Comparison of ENCODE assay signal across 15 cellular contexts in genomic region chrX:72124540-72125201, GRCh38. TPM values are rescaled to one million over a fixed set of nuclear protein-coding genes. Genes with fewer than 3 reads are reported as not detected.
DNase-seq lines count a peak whose midpoint lies in the region; ATAC-seq and TF ChIP-seq lines count a peak whose summit lies in the region.
"Had no signal": no experiment of that assay in that cellular context is flagged by ENCODE, and none has a peak within 500 bp of the region (broad histone marks: within the 10 kb centered on the region; RNA-seq: fewer than 3 reads in every experiment).

No MANE protein-coding gene starts in this region.

- peak overlapping the region; percentile 21 for H2BK120ac ChIP-seq in mesenchymal stem cell (ENCODE audit: low read depth, low read length)

- ATAC-seq in HG02970 (IDR thresholded peaks at IDR 0.05; ENCODE audit: low FRiP score, unreplicated experiment): no peak
- ATAC-seq in HG02763 (IDR thresholded peaks at IDR 0.05; ENCODE audit: unreplicated experiment): no peak
- ATAC-seq: activated CD8-positive, alpha-beta T cell treated with anti-CD3 and anti-CD28 coated beads, Interleukin-2, amount 10 ng/mL, durations not matched to agents 7 days and 5 days; K562 had no signal

- H2BK15ac ChIP-seq in mesenchymal stem cell (ENCODE audit: low read depth, poor library complexity, severe bottlenecking): no peak overlapping the region

- no peak overlapping the region for H3K27ac ChIP-seq in CD8-positive, alpha-beta memory T cell (ENCODE audit: low read depth, low read length)
- H3K27ac ChIP-seq in mesenchymal stem cell (ENCODE audit: low read length, poor library complexity, severe bottlenecking) (no peak overlapping the region), spleen (peak overlapping the region in 6 of 8 donors; percentile 32 to 88 (median 78))

- intact Hi-C loops in spleen (cut with DNase I; ENCODE audit: low total_unique reads): loop anchor here (5.0 kb wide), 1 partner anchor 107 kb away; no protein-coding TSS in a partner anchor

- TF ChIP-seq CTCF in brain (conservative IDR thresholded peaks at IDR 0.05) (no peak), spleen (IDR thresholded peaks at IDR 0.05 in 8 of 11, conservative IDR thresholded peaks at IDR 0.05 in 3 of 11) (no peak)

- no peaks in the 10 kb centered on the region for H3K9me3 ChIP-seq in CD8-positive, alpha-beta memory T cell (ENCODE audit: low read length)
- H3K9me3 ChIP-seq in mesenchymal stem cell (ENCODE audit: control insufficient read depth, low read length) (no peaks in the 10 kb centered on the region), spleen (no peaks in the 10 kb centered on the region)

- no peak overlapping the region for H3K9ac ChIP-seq in mesenchymal stem cell (ENCODE audit: low read length)

- peak overlapping the region in 1 of 2 experiments; percentile 68 for H3K18ac ChIP-seq in mesenchymal stem cell (ENCODE audit: low read depth in 1 of 2, low read length in 2 of 2)

- no peaks in the 10 kb centered on the region for H3K9me3 Mint-ChIP-seq in CD8-positive, alpha-beta memory T cell
- H3K9me3 Mint-ChIP-seq in brain: peaks cover 0 to 24% (median 9%) of the 10 kb centered on the region in 5 experiments
- H3K9me3 Mint-ChIP-seq: activated naive CD4-positive, alpha-beta T cell treated with anti-CD3 and anti-CD28 coated beads, Interleukin-2, amount 10 ng/mL, durations not matched to agents 7 days and 5 days had no signal

- no peak overlapping the region for H2BK5ac ChIP-seq in mesenchymal stem cell (ENCODE audit: low read depth, low read length, poor library complexity, severe bottlenecking)

- peaks cover 66 to 70% (median 70%) of the 10 kb centered on the region in 3 donors for H3K4me1 Mint-ChIP-seq in CD8-positive, alpha-beta memory T cell
- H3K4me1 Mint-ChIP-seq in brain: peaks cover 86% of the 10 kb centered on the region

- no peak overlapping the region for H2AFZ ChIP-seq in mesenchymal stem cell (ENCODE audit: low read depth, low read length)

- peak overlapping the region in 7 of 8 donors; percentile 53 to 94 (median 80) for H3K27ac Mint-ChIP-seq in CD8-positive, alpha-beta memory T cell
- H3K27ac Mint-ChIP-seq in brain: peak overlapping the region in 4 of 5 experiments; percentile 36 to 96 (median 94)
- H3K27ac Mint-ChIP-seq: activated CD8-positive, alpha-beta T cell treated with anti-CD3 and anti-CD28 coated beads, Interleukin-2, amount 10 ng/mL, durations not matched to agents 7 days and 5 days; activated naive CD4-positive, alpha-beta T cell treated with anti-CD3 and anti-CD28 coated beads, Interleukin-2, amount 10 ng/mL, durations not matched to agents 7 days and 5 days had no signal

- no peaks in the 10 kb centered on the region for H3K36me3 Mint-ChIP-seq in CD8-positive, alpha-beta memory T cell
- H3K36me3 Mint-ChIP-seq in brain: peaks cover 17% of the 10 kb centered on the region
- H3K36me3 Mint-ChIP-seq: activated naive CD4-positive, alpha-beta T cell treated with anti-CD3 and anti-CD28 coated beads, Interleukin-2, amount 10 ng/mL, durations not matched to agents 7 days and 5 days; naive B cell had no signal

- 71% methylated on average over 8 of the region's 8 CpGs for WGBS in mesenchymal stem cell
- 56 to 66% (median 60%) methylated on average over 5 to 8 of the region's 8 CpGs for WGBS in spleen, 5 donors

- CTCF ChIA-PET in CD8-positive, alpha-beta memory T cell (lab: Charles Lee): interaction anchor here (2.1 to 9.9 kb wide), 3 partner anchors 30 to 125 kb away, joined by 6 to 135 read pairs (median 34); no protein-coding TSS in a partner anchor

- H3K4me1 ChIP-seq in CD8-positive, alpha-beta memory T cell (ENCODE audit: insufficient read depth, low read length): peaks cover 42% of the 10 kb centered on the region
- H3K4me1 ChIP-seq in mesenchymal stem cell (ENCODE audit: control insufficient read depth, insufficient read depth, low read depth, low read length): peaks cover 27% of the 10 kb centered on the region
- peaks cover 0 to 73% (median 46%) of the 10 kb centered on the region in 6 donors for H3K4me1 ChIP-seq in spleen

- peak overlapping the region; percentile 10 to 28 for H2BK12ac ChIP-seq in mesenchymal stem cell (ENCODE audit: low read length in 2 of 2)

- H3K27me3 Mint-ChIP-seq in CD8-positive, alpha-beta memory T cell: peaks cover 0 to 17% of the 10 kb centered on the region in 2 donors
- H3K27me3 Mint-ChIP-seq in brain: no peaks in the 10 kb centered on the region

- H3K23ac ChIP-seq in mesenchymal stem cell (ENCODE audit: low read length in 2 of 2): no peak overlapping the region

- H3K4ac ChIP-seq in mesenchymal stem cell (ENCODE audit: low read depth in 1 of 2, low read length in 2 of 2): no peak overlapping the region

- POLR2A ChIA-PET in CD8-positive, alpha-beta memory T cell (lab: Charles Lee): interaction anchor here (1.3 kb wide), 1 partner anchor 16 kb away, joined by 3 read pairs; no protein-coding TSS in a partner anchor

- H3K14ac ChIP-seq in mesenchymal stem cell (ENCODE audit: low read length in 2 of 2): no peak overlapping the region

- no peak overlapping the region for H3K4me3 ChIP-seq in CD8-positive, alpha-beta memory T cell (ENCODE audit: low read length)
- no peak overlapping the region for H3K4me3 ChIP-seq in mesenchymal stem cell (ENCODE audit: insufficient read depth in 1 of 2, low read depth in 1 of 2, low read length in 2 of 2)
- H3K4me3 ChIP-seq in spleen: no peak overlapping the region
- H3K4me3 ChIP-seq: K562 had no signal

- no peaks in the 10 kb centered on the region for H3K36me3 ChIP-seq in CD8-positive, alpha-beta memory T cell (ENCODE audit: insufficient read depth, low read length)
- H3K36me3 ChIP-seq in mesenchymal stem cell (ENCODE audit: control insufficient read depth in 1 of 2, insufficient read depth in 2 of 2, low read depth in 1 of 2, low read length in 2 of 2) (peaks cover 0 to 5% of the 10 kb centered on the region in 2 experiments), spleen (no peaks in the 10 kb centered on the region)

- H4K91ac ChIP-seq in mesenchymal stem cell (ENCODE audit: low read length): peak overlapping the region; percentile 53

- no peak overlapping the region for H4K8ac ChIP-seq in mesenchymal stem cell (ENCODE audit: low read length)

- H3K79me1 ChIP-seq in mesenchymal stem cell (replicated peaks; ENCODE audit: low read length, poor library complexity, severe bottlenecking): peaks cover 10% of the 10 kb centered on the region

- no peak for TF ChIP-seq POLR2A in spleen (IDR thresholded peaks at IDR 0.05)

- H3K4me3 Mint-ChIP-seq in CD8-positive, alpha-beta memory T cell: peak overlapping the region in 5 of 7 donors; percentile 0 to 58 (median 45)
- H3K4me3 Mint-ChIP-seq in brain: peak overlapping the region in 2 of 5 experiments; percentile 11 to 55
- H3K4me3 Mint-ChIP-seq: activated CD8-positive, alpha-beta T cell treated with anti-CD3 and anti-CD28 coated beads, Interleukin-2, amount 10 ng/mL, durations not matched to agents 7 days and 5 days; activated naive CD4-positive, alpha-beta T cell treated with anti-CD3 and anti-CD28 coated beads, Interleukin-2, amount 10 ng/mL, durations not matched to agents 7 days and 5 days; naive B cell had no signal

- no peak overlapping the region for H3K4me2 ChIP-seq in mesenchymal stem cell (ENCODE audit: low read length, poor library complexity, severe bottlenecking)

- peak overlapping the region; percentile 13 for H2AK5ac ChIP-seq in mesenchymal stem cell (ENCODE audit: low read length, severe bottlenecking)

- H3K27me3 ChIP-seq in CD8-positive, alpha-beta memory T cell (ENCODE audit: insufficient read depth, low read length, poor library complexity, severe bottlenecking): no peaks in the 10 kb centered on the region
- H3K27me3 ChIP-seq in mesenchymal stem cell (ENCODE audit: control insufficient read depth in 1 of 2, insufficient read depth in 1 of 2, low read length in 2 of 2) (peaks cover 0 to 48% of the 10 kb centered on the region in 2 experiments), spleen (replicated peaks in 1 of 7) (peaks cover 0 to 32% (median 0%) of the 10 kb centered on the region in 7 donors)

- no peak for DNase-seq in CD8-positive, alpha-beta memory T cell
- DNase-seq in mesenchymal stem cell (no peak), spleen (no peak), H4 (ENCODE audit: low spot score) (no peak)
- no peak for DNase-seq in stimulated activated CD4-positive, alpha-beta T cell treated with anti-CD3 and anti-CD28 coated beads, Interleukin-1b, Interleukin-23, amount 100 ng/mL, for 48 hours
- DNase-seq: activated CD8-positive, alpha-beta T cell treated with anti-CD3 and anti-CD28 coated beads, Interleukin-2, amount 10 ng/mL, durations not matched to agents 7 days and 5 days; activated naive CD4-positive, alpha-beta T cell treated with anti-CD3 and anti-CD28 coated beads, Interleukin-2, amount 10 ng/mL, durations not matched to agents 7 days and 5 days; DMS53; HCEC 1CT; naive B cell; stimulated activated naive CD4-positive, alpha-beta T cell had no signal

RNA-seq across cellular contexts. Expression of gene RTL5, which starts 7.0 kb away (rescaled TPM):
- total RNA-seq in CD8-positive, alpha-beta memory T cell: 1 to 10 TPM in 1 of 2 experiments, under 1 TPM in 1; 1.00 to 1.0 TPM
- polyA plus RNA-seq in CD8-positive, alpha-beta memory T cell: 0.55 TPM
- polyA plus RNA-seq in brain (ENCODE audit: insufficient read depth, low read depth, low replicate concordance) (38.0 TPM), spleen (under 1 TPM; 0.46 to 0.99 (median 0.61) TPM)
- polyA plus RNA-seq in mesenchymal stem cell (2013, experiment 1 of 2): 10.6 TPM
- 9.8 TPM for polyA plus RNA-seq in mesenchymal stem cell (2013, experiment 2 of 2)
- total RNA-seq in spleen: 1 to 10 TPM; 2.7 to 5.9 (median 4.2) TPM
- 0.48 and 0.90 TPM in 2 replicates for total RNA-seq in H4 (2014; rRNA removed; shearing (Covaris generic))
- total RNA-seq: K562 had no signal

RNA-seq across cellular contexts. Expression of gene PIN4, which starts 56.9 kb away (rescaled TPM):
- total RNA-seq in CD8-positive, alpha-beta memory T cell: 1 to 10 TPM; 6.4 to 7.0 TPM
- 35.9 TPM for polyA plus RNA-seq in CD8-positive, alpha-beta memory T cell
- polyA plus RNA-seq in brain (ENCODE audit: insufficient read depth, low read depth, low replicate concordance): 26.1 TPM
- 26.3 TPM for polyA plus RNA-seq in mesenchymal stem cell (2013, experiment 1 of 2)
- polyA plus RNA-seq in mesenchymal stem cell (2013, experiment 2 of 2): 24.5 TPM
- total RNA-seq in spleen: 10 to 100 TPM in 3 of 7 donors, 1 to 10 TPM in 4; 6.0 to 11.7 (median 9.9) TPM
- 10 to 100 TPM; 15.8 to 22.0 (median 18.3) TPM for polyA plus RNA-seq in spleen
- 15.1 and 16.2 TPM in 2 replicates for total RNA-seq in H4 (2014; rRNA removed; shearing (Covaris generic))

Comparison
In these comparisons a context has a peak if more than half of its experiments do, and no peak if none do; other contexts are left out.
1. H3K27ac ChIP-seq: peak in spleen (6 of 8); none in CD8-positive, alpha-beta memory T cell (single experiment) and mesenchymal stem cell (single experiment).